1 cellular context compared by ENCODE assay signal in genomic region chr17:72358465-72358864, GRCh38.
TF ChIP-seq lines count a peak whose summit lies in the region.

No MANE protein-coding gene starts in this region.

TF ChIP-seq in SK-N-SH, 30 proteins besides CTCF, POLR2A, EP300 and RAD21 (continued from another document):
- 0 out of 2 replicates have a peak, but pooled peaks have one; percentile 48 for TF ChIP-seq ZBTB33 (IDR thresholded peaks at IDR 0.05; ENCODE audit: borderline replicate concordance, low read depth)
- peak; percentile 92 for TF ChIP-seq JUND (IDR thresholded peaks at IDR 0.05)
- peak; percentile 63; the same call in 1 of the 2 replicates for TF ChIP-seq FOXM1 (IDR thresholded peaks at IDR 0.05; ENCODE audit: low read depth)
- no peak for TF ChIP-seq ELF1 (IDR thresholded peaks at IDR 0.05)
- TF ChIP-seq NFIC (IDR thresholded peaks at IDR 0.05; ENCODE audit: borderline replicate concordance): peak; percentile 95
- no peak for TF ChIP-seq USF1 (IDR thresholded peaks at IDR 0.05; ENCODE audit: borderline replicate concordance, low read depth)
- TF ChIP-seq RCOR1 (IDR thresholded peaks at IDR 0.05; ENCODE audit: low read length): no peak
- no peak for TF ChIP-seq MXI1 (IDR thresholded peaks at IDR 0.05; ENCODE audit: low read depth, low read length)
- TF ChIP-seq MAX (IDR thresholded peaks at IDR 0.05; ENCODE audit: low read depth): peak; percentile 59; the same call in 1 of the 2 replicates
- no peak for TF ChIP-seq CHD2 (IDR thresholded peaks at IDR 0.05; ENCODE audit: low read length, partially characterized antibody)
- no peak for TF ChIP-seq REST (IDR thresholded peaks at IDR 0.05; ENCODE audit: low read depth, low read length)
- peak; percentile 94 for TF ChIP-seq FOSL2 (IDR thresholded peaks at IDR 0.05; ENCODE audit: borderline replicate concordance, low read depth)
- TF ChIP-seq MEF2A (IDR thresholded peaks at IDR 0.05; ENCODE audit: borderline replicate concordance, low read depth): no peak
- TF ChIP-seq YY1 (IDR thresholded peaks at IDR 0.05; ENCODE audit: low read depth): peak; percentile 59; the same call in 1 of the 2 replicates
- no peak for TF ChIP-seq EZH2phosphoT487 (IDR thresholded peaks at IDR 0.05; ENCODE audit: borderline replicate concordance, low read depth)
- TF ChIP-seq GABPA (IDR thresholded peaks at IDR 0.05; ENCODE audit: low read depth): no peak
- no peak for TF ChIP-seq TAF1 (IDR thresholded peaks at IDR 0.05; ENCODE audit: borderline replicate concordance, low read depth, low read length)
